In the genomic region with DNA sequence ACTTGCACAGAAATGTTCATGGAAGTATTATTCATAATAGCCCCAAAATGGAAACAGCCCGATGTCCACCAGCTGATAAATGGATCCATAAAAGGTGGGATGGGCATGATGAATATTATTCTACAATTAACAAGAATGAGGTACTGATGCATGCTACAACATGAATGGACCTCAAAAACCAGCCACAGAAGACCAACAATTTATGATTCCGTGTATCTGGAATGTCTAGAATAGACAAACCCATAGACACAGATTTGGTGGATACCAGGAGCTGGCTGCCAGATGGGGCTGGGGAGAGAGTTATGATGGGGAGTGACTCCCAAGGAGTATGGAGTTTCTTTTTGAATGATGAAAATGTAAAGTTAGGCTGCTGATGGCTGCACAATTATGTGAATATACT, we compare ENCODE assay signal across 17 cellular contexts. TPM values are rescaled to one million over a fixed set of nuclear protein-coding genes. Genes with fewer than 3 reads are reported as not detected.
A peak's percentile ranks its signal among the peaks of the same experiment; 100 is the strongest.
DNase-seq lines count a peak whose midpoint lies in the region; TF ChIP-seq lines count a peak whose summit lies in the region.
"Had no signal": no experiment of that assay in that cellular context is flagged by ENCODE, and none has a peak within 500 bp of the region (broad histone marks: within the 10 kb centered on the region; RNA-seq: fewer than 3 reads in every experiment).

No MANE protein-coding gene starts in this region.

- H3K9me3 ChIP-seq in osteoblast (ENCODE audit: low read depth, low read length) = no peaks in the 10 kb centered on the region
- no peaks in the 10 kb centered on the region for H3K9me3 ChIP-seq in CD8-positive, alpha-beta memory T cell (ENCODE audit: low read length)
- H3K9me3 ChIP-seq: body of pancreas, neutrophil, suprapubic skin had no signal

- peaks cover 0 to 3% of the 10 kb centered on the region in 2 donors for H3K27me3 Mint-ChIP-seq in CD8-positive, alpha-beta memory T cell

- H3K4me3 Mint-ChIP-seq in CD8-positive, alpha-beta memory T cell = no peak overlapping the region
- H3K4me3 Mint-ChIP-seq: CD14-positive monocyte had no signal

- CTCF ChIA-PET in CD8-positive, alpha-beta memory T cell (lab: Charles Lee) = interaction anchor here (1.6 to 2.1 kb wide), 2 partner anchors 11 to 119 kb away, joined by 4 to 9 read pairs; a partner anchor contains a TSS

- POLR2A ChIA-PET in CD8-positive, alpha-beta memory T cell (lab: Charles Lee) = no interaction called here

- no peaks in the 10 kb centered on the region for H4K20me1 ChIP-seq in osteoblast (ENCODE audit: insufficient read depth, low read length)

- no peak overlapping the region for H3K4me3 ChIP-seq in epithelial cell of esophagus (ENCODE audit: low read length)
- no peak overlapping the region for H3K4me3 ChIP-seq in osteoblast (ENCODE audit: insufficient read depth, low read length)
- no peak overlapping the region for H3K4me3 ChIP-seq in CD8-positive, alpha-beta memory T cell (ENCODE audit: low read length)
- H3K4me3 ChIP-seq: body of pancreas, hepatocyte, suprapubic skin had no signal

- TF ChIP-seq CTCF in epithelial cell of esophagus (IDR thresholded peaks at IDR 0.05; ENCODE audit: insufficient read depth, low read depth, low read length, missing control alignments) = no peak
- no peak for TF ChIP-seq CTCF in osteoblast (IDR thresholded peaks at IDR 0.05; ENCODE audit: extremely low read depth, low read depth, low read length)

- H3K79me2 ChIP-seq in osteoblast (ENCODE audit: insufficient read depth, low read length) = no peaks in the 10 kb centered on the region
- H3K79me2 ChIP-seq: hepatocyte had no signal

- peaks cover 56% of the 10 kb centered on the region for H3K4me1 ChIP-seq in osteoblast (ENCODE audit: insufficient read depth, low read length)
- peaks cover 18% of the 10 kb centered on the region for H3K4me1 ChIP-seq in CD8-positive, alpha-beta memory T cell (ENCODE audit: insufficient read depth, low read length)

- H2AFZ ChIP-seq in osteoblast (ENCODE audit: low read length) = no peak overlapping the region
- H2AFZ ChIP-seq: hepatocyte had no signal

- H3K9me3 Mint-ChIP-seq in CD8-positive, alpha-beta memory T cell = no peaks in the 10 kb centered on the region

- H3K36me3 Mint-ChIP-seq in CD8-positive, alpha-beta memory T cell = peaks cover 0 to 1% (median 0%) of the 10 kb centered on the region in 3 donors

- peak overlapping the region; percentile 57 for H3K27ac ChIP-seq in osteoblast (ENCODE audit: low read depth, low read length)
- H3K27ac ChIP-seq in CD8-positive, alpha-beta memory T cell (ENCODE audit: low read depth, low read length) = no peak overlapping the region
- H3K27ac ChIP-seq: body of pancreas, hepatocyte, neutrophil, suprapubic skin had no signal

- DNase-seq in AG08395 (ENCODE audit: low spot score) = peak; percentile 46
- DNase-seq in HS-5 (ENCODE audit: low read depth) = peak; percentile 59
- peak; percentile 83 for DNase-seq in epithelial cell of esophagus (ENCODE audit: low read depth)
- peak; percentile 95 for DNase-seq in osteoblast (ENCODE audit: insufficient read length, low spot score, missing footprints)
- DNase-seq in CD8-positive, alpha-beta memory T cell = no peak
- no peak for DNase-seq in activated CD8-positive, alpha-beta memory T cell treated with anti-CD3 and anti-CD28 coated beads for 24 hours
- no peak for DNase-seq in Ammon's horn (ENCODE audit: low spot score)
- no peak for DNase-seq in hypothalamus (lab: John Stamatoyannopoulos, UW)
- DNase-seq: activated CD4-positive, alpha-beta T cell treated with anti-CD3 and anti-CD28 coated beads, Interleukin-2, amount 50 U/mL, for 4 hours; body of pancreas; DND-41; NCI-H2029; NCI-H526 treated with DMSO at 0.1 percent for 48 hours had no signal

- no peaks in the 10 kb centered on the region for H3K27me3 ChIP-seq in osteoblast (ENCODE audit: insufficient read depth, low read length)
- no peaks in the 10 kb centered on the region for H3K27me3 ChIP-seq in CD8-positive, alpha-beta memory T cell (ENCODE audit: insufficient read depth, low read length, poor library complexity, severe bottlenecking)
- H3K27me3 ChIP-seq: body of pancreas, hepatocyte, neutrophil, suprapubic skin had no signal

- H3K4me1 Mint-ChIP-seq in CD8-positive, alpha-beta memory T cell = peaks cover 21 to 34% (median 27%) of the 10 kb centered on the region in 3 donors

- H3K36me3 ChIP-seq in osteoblast (ENCODE audit: insufficient read depth, low read length) = no peaks in the 10 kb centered on the region
- no peaks in the 10 kb centered on the region for H3K36me3 ChIP-seq in CD8-positive, alpha-beta memory T cell (ENCODE audit: insufficient read depth, low read length)

- peak overlapping the region; percentile 28 for H3K4me2 ChIP-seq in osteoblast (ENCODE audit: insufficient read depth, low read length)
- H3K4me2 ChIP-seq: hepatocyte had no signal

- no peak overlapping the region for H3K27ac Mint-ChIP-seq in CD8-positive, alpha-beta memory T cell

RNA-seq across cellular contexts. Expression of a gene that starts 10.8 kb away (rescaled TPM):
- total RNA-seq in osteoblast = 91.6 and 99.0 TPM in 2 replicates
- total RNA-seq in CD8-positive, alpha-beta memory T cell = 10 to 100 TPM; 15.8 to 17.4 TPM
- polyA plus RNA-seq in CD8-positive, alpha-beta memory T cell = 17.0 TPM

RNA-seq across cellular contexts. Expression of a gene that starts 27.5 kb away (rescaled TPM):
- 1.1 and 1.5 TPM in 2 replicates for total RNA-seq in osteoblast
- total RNA-seq in CD8-positive, alpha-beta memory T cell = under 1 TPM; 0.29 to 0.37 TPM
- 0.48 TPM for polyA plus RNA-seq in CD8-positive, alpha-beta memory T cell

RNA-seq across cellular contexts. Expression of a gene that starts 36.7 kb away (rescaled TPM):
- total RNA-seq in osteoblast = 13.0 and 13.4 TPM in 2 replicates
- total RNA-seq in CD8-positive, alpha-beta memory T cell = 100 to 1,000 TPM; 103 to 107 TPM
- 65.6 TPM for polyA plus RNA-seq in CD8-positive, alpha-beta memory T cell

RNA-seq across cellular contexts. Expression of a gene that starts 41.7 kb away (rescaled TPM):
- total RNA-seq in osteoblast = 43.4 and 44.8 TPM in 2 replicates
- 10 to 100 TPM; 61.8 to 62.3 TPM for total RNA-seq in CD8-positive, alpha-beta memory T cell
- polyA plus RNA-seq in CD8-positive, alpha-beta memory T cell = 52.1 TPM

RNA-seq across cellular contexts. Expression of a gene that starts 52.3 kb away (rescaled TPM):
- total RNA-seq in osteoblast = 1.8 TPM in 2 replicates
- total RNA-seq in CD8-positive, alpha-beta memory T cell = 10 to 100 TPM; 35.9 to 36.2 TPM
- polyA plus RNA-seq in CD8-positive, alpha-beta memory T cell = 0.83 TPM
- polyA plus RNA-seq: CD14-positive monocyte had no signal

Comparison
In these comparisons a context has a peak if more than half of its experiments do, and no peak if none do; other contexts are left out.
1. DNase-seq: peak in AG08395 (single experiment), HS-5 (single experiment), epithelial cell of esophagus (single experiment) and osteoblast (single experiment); none in CD8-positive, alpha-beta memory T cell (0 of 5), activated CD8-positive, alpha-beta memory T cell treated with anti-CD3 and anti-CD28 coated beads for 24 hours (single experiment), Ammon's horn (single experiment) and hypothalamus (0 of 51).